ENCODE assay signal across 24 cellular contexts in the genomic region with DNA sequence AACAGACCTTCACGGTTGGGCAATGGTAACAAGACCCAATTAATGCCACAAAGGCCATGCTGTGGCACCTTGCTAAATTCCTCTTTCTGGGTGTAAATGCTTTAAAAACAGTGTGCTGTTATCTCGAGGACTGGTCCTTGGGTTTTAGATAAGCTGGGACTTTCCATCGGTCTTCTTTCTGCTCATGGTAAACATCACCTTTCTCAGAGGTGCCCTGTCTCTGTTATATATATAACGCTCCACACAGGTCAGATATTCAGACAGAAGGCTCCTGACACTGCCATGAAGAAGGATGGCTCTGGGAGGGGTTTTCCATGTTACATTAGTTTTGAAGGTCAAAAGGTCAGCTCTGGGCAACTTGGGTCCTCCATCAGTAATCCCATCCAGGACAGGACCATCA.
"Had no signal": no experiment of that assay in that cellular context is flagged by ENCODE, and none has a peak within 500 bp of the region (broad histone marks: within the 10 kb centered on the region; RNA-seq: fewer than 3 reads in every experiment).

No MANE protein-coding gene starts in this region.

- H3K36me3 ChIP-seq: left lung, lower lobe of right lung, ovary, right atrium auricular region, right lobe of liver, stomach, suprapubic skin, thoracic aorta, tibial artery, uterus had no signal

- H3K4me2 ChIP-seq: smooth muscle cell had no signal

- H3K4me3 ChIP-seq: left lung, lower lobe of right lung, ovary, right atrium auricular region, right lobe of liver, smooth muscle cell, stomach, suprapubic skin, thoracic aorta, tibial artery, uterus had no signal

- H3K9me3 ChIP-seq: left lung, lower lobe of right lung, ovary, right atrium auricular region, right lobe of liver, stomach, suprapubic skin, thoracic aorta, tibial artery, uterus had no signal

- DNase-seq: hypothalamus; immature natural killer cell; kidney; left colon; left lung; lower lobe of right lung; mammary epithelial cell; mesendoderm; naive B cell; natural killer cell; ovary; right lobe of liver; stimulated activated CD4-positive, alpha-beta T cell treated with anti-CD3 and anti-CD28 coated beads, Interleukin-1b, Interleukin-23, amount 100 ng/mL, for 48 hours; stimulated activated CD4-positive, alpha-beta T cell treated with anti-CD3 and anti-CD28 coated beads, Interleukin-2, amount 100 ng/mL, for 48 hours; stimulated activated naive B cell treated with anti-CD40 and anti-IgM and Interleukin-4, amounts not matched to agents 10 μg/mL and 1 μg/mL and 100 μg/mL, for 72 hours; stimulated activated naive CD8-positive, alpha-beta T cell treated with anti-CD3 and anti-CD28 coated beads, Interleukin-15, Interleukin-2, amounts not matched to agents 100 U/mL and 50 U/mL, for 24 hours; stomach; tibial artery; uterus had no signal

- H3K27me3 ChIP-seq: ovary, right atrium auricular region, right lobe of liver, stomach, suprapubic skin, tibial artery, uterus had no signal

- H3K27ac ChIP-seq: left lung, lower lobe of right lung, ovary, right atrium auricular region, right lobe of liver, stomach, suprapubic skin, thoracic aorta, tibial artery, uterus had no signal

- H3K4me1 ChIP-seq: left lung, lower lobe of right lung, right atrium auricular region, suprapubic skin, tibial artery had no signal

- FAIRE-seq: islet of Langerhans, kidney had no signal

- ATAC-seq: left colon; left lung; lower lobe of right lung; natural killer cell; right lobe of liver; stimulated activated naive B cell treated with anti-CD40 and anti-IgM and Interleukin-4, amounts not matched to agents 10 μg/mL and 1 μg/mL and 100 μg/mL, for 72 hours; stimulated activated naive CD8-positive, alpha-beta T cell treated with anti-CD3 and anti-CD28 coated beads, Interleukin-15, Interleukin-2, amounts not matched to agents 100 U/mL and 50 U/mL, for 24 hours had no signal
